In the genomic region with DNA sequence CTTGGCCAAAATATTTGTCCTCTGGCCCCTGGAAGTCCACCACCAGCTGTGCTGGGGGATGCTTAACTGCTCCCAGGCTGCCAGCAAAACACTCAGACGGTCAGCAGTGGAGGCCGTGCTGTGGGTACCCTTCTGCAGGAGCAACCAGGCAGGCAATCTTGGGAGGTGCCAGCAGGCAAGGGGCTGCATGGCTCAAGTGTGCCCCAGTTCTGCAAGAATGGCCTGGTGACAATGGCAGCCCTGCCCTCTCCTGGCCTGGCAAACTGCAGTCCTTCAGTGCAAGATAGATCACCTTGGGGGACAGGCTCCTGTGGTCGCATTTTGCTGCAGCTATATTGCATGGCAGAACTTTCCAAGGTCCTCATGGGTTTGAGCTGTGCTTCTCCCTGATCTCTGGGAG, we compare ENCODE assay signal across 20 cellular contexts.
DNase-seq lines count a peak whose midpoint lies in the region; ATAC-seq lines count a peak whose summit lies in the region.
"Had no signal": no experiment of that assay in that cellular context is flagged by ENCODE, and none has a peak within 500 bp of the region (broad histone marks: within the 10 kb centered on the region; RNA-seq: fewer than 3 reads in every experiment).

No MANE protein-coding gene starts in this region.

- H3K9me3 ChIP-seq in trophoblast cell (ENCODE audit: insufficient read depth, low read depth, low read length), result no peaks in the 10 kb centered on the region
- H3K9me3 ChIP-seq: BLaER1, HAP-1 had no signal

- H2AK5ac ChIP-seq in trophoblast cell (ENCODE audit: low read length), result no peak overlapping the region

- H2BK5ac ChIP-seq in trophoblast cell (ENCODE audit: low read depth, low read length, poor library complexity), result no peak overlapping the region

- H3K27ac Mint-ChIP-seq in stimulated activated effector memory CD8-positive, alpha-beta T cell treated with anti-CD3 and anti-CD28 coated beads, Interleukin-12 subunit alpha, Interleukin-12 subunit beta, amount 100 ng/mL, for 72 hours, result no peak overlapping the region
- H3K27ac Mint-ChIP-seq: B cell; CD4-positive, CD25-positive, alpha-beta regulatory T cell; CD8-positive, alpha-beta T cell; HFFc6 had no signal

- no CpG with 5 or more reads among the region's 3 CpGs for WGBS in trophoblast cell (ENCODE audit: extremely low coverage, insufficient coverage, insufficient read length)

- H3K4me1 Mint-ChIP-seq in stimulated activated effector memory CD8-positive, alpha-beta T cell treated with anti-CD3 and anti-CD28 coated beads, Interleukin-12 subunit alpha, Interleukin-12 subunit beta, amount 100 ng/mL, for 72 hours, result no peaks in the 10 kb centered on the region
- H3K4me1 Mint-ChIP-seq: B cell; CD4-positive, CD25-positive, alpha-beta regulatory T cell had no signal

- H3K79me1 ChIP-seq in trophoblast cell (ENCODE audit: low read length), result no peaks in the 10 kb centered on the region

- H3K18ac ChIP-seq in trophoblast cell (ENCODE audit: low read length), result no peak overlapping the region

- no peak overlapping the region for H4K12ac ChIP-seq in trophoblast cell (ENCODE audit: low read depth, low read length)

- no peaks in the 10 kb centered on the region for H3K79me2 ChIP-seq in trophoblast cell (ENCODE audit: control insufficient read depth, insufficient read depth, low read length, poor library complexity)

- no peak overlapping the region for H3K27ac ChIP-seq in trophoblast cell (ENCODE audit: low read depth, low read length)
- H3K27ac ChIP-seq: 22Rv1, BLaER1, C4-2B had no signal

- no peak overlapping the region for H3K4me2 ChIP-seq in trophoblast cell (ENCODE audit: low read length)
- H3K4me2 ChIP-seq: BLaER1 had no signal

- DNase-seq in UCSD-AML1 (lab: John Stamatoyannopoulos, UW; ENCODE audit: unreplicated experiment) (peak; percentile 5), trophoblast cell (no peak), NCI-H226 (no peak)
- DNase-seq in stimulated activated effector memory CD8-positive, alpha-beta T cell treated with anti-CD3 and anti-CD28 coated beads, Interleukin-12 subunit alpha, Interleukin-12 subunit beta, amount 100 ng/mL, for 72 hours (ENCODE audit: low spot score in 2 of 2), result no peak
- DNase-seq: CD4-positive, CD25-positive, alpha-beta regulatory T cell; CD8-positive, alpha-beta T cell; DMS 273 treated with DMSO at 0.1 percent for 48 hours; DMS79; EL; GDM1; GOT3; HFFc6 had no signal

- peak; percentile 32 for ATAC-seq in stimulated activated effector memory CD8-positive, alpha-beta T cell treated with anti-CD3 and anti-CD28 coated beads, Interleukin-12 subunit alpha, Interleukin-12 subunit beta, amount 100 ng/mL, for 72 hours
- ATAC-seq in HG02884 (IDR thresholded peaks at IDR 0.05; ENCODE audit: unreplicated experiment) (no peak), GM19455 (IDR thresholded peaks at IDR 0.05; ENCODE audit: unreplicated experiment) (no peak)
- ATAC-seq: CD8-positive, alpha-beta T cell; GM12878 had no signal

- no peak overlapping the region for H2AFZ ChIP-seq in trophoblast cell (ENCODE audit: insufficient read depth, low read length, poor library complexity)

- peaks cover 8% of the 10 kb centered on the region for H3K9me3 Mint-ChIP-seq in stimulated activated effector memory CD8-positive, alpha-beta T cell treated with anti-CD3 and anti-CD28 coated beads, Interleukin-12 subunit alpha, Interleukin-12 subunit beta, amount 100 ng/mL, for 72 hours

- no peak overlapping the region for H3K9ac ChIP-seq in trophoblast cell (ENCODE audit: low read length)
- H3K9ac ChIP-seq: BLaER1 had no signal

- no peak overlapping the region for H3K23ac ChIP-seq in trophoblast cell (ENCODE audit: low read length)

- H3K36me3 Mint-ChIP-seq in stimulated activated effector memory CD8-positive, alpha-beta T cell treated with anti-CD3 and anti-CD28 coated beads, Interleukin-12 subunit alpha, Interleukin-12 subunit beta, amount 100 ng/mL, for 72 hours, result no peaks in the 10 kb centered on the region
- H3K36me3 Mint-ChIP-seq: CD4-positive, CD25-positive, alpha-beta regulatory T cell; CD8-positive, alpha-beta T cell had no signal

- H4K8ac ChIP-seq in trophoblast cell (ENCODE audit: low read depth, low read length), result no peak overlapping the region

- no peaks in the 10 kb centered on the region for H3K27me3 ChIP-seq in trophoblast cell (ENCODE audit: insufficient read depth, low read length)
- H3K27me3 ChIP-seq: BLaER1 had no signal

- no peak overlapping the region for H3K4ac ChIP-seq in trophoblast cell (ENCODE audit: low read depth, low read length)

- peak overlapping the region; percentile 7 for H3K4me3 ChIP-seq in trophoblast cell (ENCODE audit: low read depth, low read length)
- H3K4me3 ChIP-seq: BLaER1, GM12878, HAP-1 had no signal

- no peak overlapping the region for H2BK12ac ChIP-seq in trophoblast cell (ENCODE audit: low read length)

- no peak overlapping the region for H3K4me3 Mint-ChIP-seq in stimulated activated effector memory CD8-positive, alpha-beta T cell treated with anti-CD3 and anti-CD28 coated beads, Interleukin-12 subunit alpha, Interleukin-12 subunit beta, amount 100 ng/mL, for 72 hours
- H3K4me3 Mint-ChIP-seq: B cell; CD4-positive, CD25-positive, alpha-beta regulatory T cell; CD8-positive, alpha-beta T cell; HFFc6 had no signal

- no peaks in the 10 kb centered on the region for H3K4me1 ChIP-seq in trophoblast cell (ENCODE audit: control insufficient read depth in 1 of 2, insufficient read depth in 2 of 2, low read length in 2 of 2)
- H3K4me1 ChIP-seq: BLaER1, HAP-1 had no signal

- H2BK120ac ChIP-seq in trophoblast cell (ENCODE audit: insufficient read depth, low read length, poor library complexity), result no peak overlapping the region

- no peak overlapping the region for H4K91ac ChIP-seq in trophoblast cell (ENCODE audit: low read depth, low read length)

- no peaks in the 10 kb centered on the region for H3K36me3 ChIP-seq in trophoblast cell (ENCODE audit: control insufficient read depth in 1 of 2, insufficient read depth in 2 of 2, low read length in 2 of 2)
- H3K36me3 ChIP-seq: BLaER1, HAP-1 had no signal

- H3K14ac ChIP-seq in trophoblast cell (ENCODE audit: low read length), result no peak overlapping the region
